In genomic region chr1:151047925-151048644, GRCh38 we compare ENCODE assay signal across 8 cellular contexts. TPM values are rescaled to one million over a fixed set of nuclear protein-coding genes. Genes with fewer than 3 reads are reported as not detected.
A peak's percentile ranks its signal among the peaks of the same experiment; 100 is the strongest.
DNase-seq lines count a peak whose midpoint lies in the region; ATAC-seq and TF ChIP-seq lines count a peak whose summit lies in the region.

No MANE protein-coding gene starts in this region.

- no peak; the same call in 1 of the 2 replicates for TF ChIP-seq RAD21 in SK-N-SH (IDR thresholded peaks at IDR 0.05; ENCODE audit: low read length)

- no peaks in the 10 kb centered on the region for H4K20me1 ChIP-seq in SK-N-SH (ENCODE audit: insufficient read depth)

- ATAC-seq in GM21619 (IDR thresholded peaks at IDR 0.05; ENCODE audit: unreplicated experiment): peak; percentile 60

- WGBS in SK-N-SH (ENCODE audit: low lambda C conversion rate): 3% methylated on average over 22 of the region's 48 CpGs

- peak overlapping the region; percentile 95 for H3K4me2 ChIP-seq in SK-N-SH

- peak overlapping the region; percentile 75 for H3K9ac ChIP-seq in SK-N-SH

- intact Hi-C loops in ascending aorta (cut with DNase I) (no loop called here), left ventricle myocardium inferior (cut with micrococcal nuclease) (no loop called here)

- no peaks in the 10 kb centered on the region for H3K27me3 ChIP-seq in SK-N-SH (ENCODE audit: insufficient read depth)
- H3K27me3 ChIP-seq in ascending aorta: no peaks in the 10 kb centered on the region
- H3K27me3 ChIP-seq in left ventricle myocardium inferior (ENCODE audit: low read depth): no peaks in the 10 kb centered on the region

- H3K4me3 ChIP-seq in SK-N-SH (ENCODE audit: low read depth in 2 of 2, low read length in 1 of 2) (peak overlapping the region; percentile 73 to 77), ascending aorta (peak overlapping the region; percentile 77 to 79), left ventricle myocardium inferior (peak overlapping the region; percentile 96)

- no peak for TF ChIP-seq EP300 in SK-N-SH (IDR thresholded peaks at IDR 0.05; ENCODE audit: borderline replicate concordance in 1 of 2, low read depth in 1 of 2, low read length in 1 of 2)

- CTCF ChIA-PET in SK-N-SH (lab: Yijun Ruan, JAX): interaction anchor here (0.6 to 4.4 kb wide), 17 partner anchors 9 to 792 kb away, joined by 3 to 67 read pairs (median 4); partner anchors contain the start of genes BNIPL, CDC42SE1, GABPB2 and MLLT11

- peak overlapping the region; percentile 98; the same call in 1 of the 2 replicates for H2AFZ ChIP-seq in SK-N-SH (ENCODE audit: low read depth)

- TF ChIP-seq CTCF in SK-N-SH (IDR thresholded peaks at IDR 0.05): peak; percentile 61
- peak; percentile 50 to 64 (median 54) for TF ChIP-seq CTCF in ascending aorta (IDR thresholded peaks at IDR 0.05)
- TF ChIP-seq CTCF in left ventricle myocardium inferior (IDR thresholded peaks at IDR 0.05; ENCODE audit: borderline replicate concordance): peak; percentile 69

- peaks cover 29% of the 10 kb centered on the region for H3F3A ChIP-seq in SK-N-SH (replicated peaks; ENCODE audit: insufficient read depth)

- H3K4me1 ChIP-seq in SK-N-SH (ENCODE audit: control insufficient read depth in 1 of 2, insufficient read depth in 2 of 2, low read depth in 1 of 2, low read length in 1 of 2) (peaks cover 0 to 12% of the 10 kb centered on the region in 2 experiments; a peak in 2 of 4 replicates), ascending aorta (no peaks in the 10 kb centered on the region), left ventricle myocardium inferior (peaks cover 51% of the 10 kb centered on the region)

- POLR2A ChIA-PET in SK-N-SH (lab: Yijun Ruan, JAX): interaction anchor here (1.1 to 3.5 kb wide), 4 partner anchors 11 to 49 kb away, joined by 3 to 24 read pairs (median 6); partner anchors contain the start of genes CDC42SE1, MINDY1 and MLLT11

- no peaks in the 10 kb centered on the region for H3K9me2 ChIP-seq in SK-N-SH

- H3K27ac ChIP-seq in SK-N-SH (ENCODE audit: low read depth in 2 of 2, low read length in 1 of 2) (peak overlapping the region; percentile 70 to 95), ascending aorta (peak overlapping the region; percentile 76 to 88), left ventricle myocardium inferior (replicated peaks) (peak overlapping the region; percentile 94)

- H3K36me3 ChIP-seq in SK-N-SH (replicated peaks in 1 of 2; ENCODE audit: control insufficient read depth in 1 of 2, insufficient read depth in 2 of 2, low read length in 1 of 2) (peaks cover 20 to 29% of the 10 kb centered on the region in 2 experiments), ascending aorta (peaks cover 15 to 16% of the 10 kb centered on the region in 2 donors), left ventricle myocardium inferior (peaks cover 18% of the 10 kb centered on the region)

- no peaks in the 10 kb centered on the region for H3K9me3 ChIP-seq in SK-N-SH
- no peaks in the 10 kb centered on the region for H3K9me3 ChIP-seq in ascending aorta
- no peaks in the 10 kb centered on the region for H3K9me3 ChIP-seq in left ventricle myocardium inferior (replicated peaks)

- H3K79me2 ChIP-seq in SK-N-SH (ENCODE audit: insufficient read depth): peaks cover 15% of the 10 kb centered on the region; the same call in 1 of the 2 replicates

- DNase-seq in DMS 273 (lab: John Stamatoyannopoulos, UW; ENCODE audit: unreplicated experiment): peak; percentile 100
- DNase-seq in M059J (ENCODE audit: low read depth): peak; percentile 78
- peak; percentile 79 for DNase-seq in SK-N-SH
- peak in 1 of 2 donors; percentile 85 for DNase-seq in ascending aorta (ENCODE audit: low spot score in 2 of 2)
- peak; percentile 63 for DNase-seq in left ventricle myocardium inferior
- peak; percentile 70 for DNase-seq in pons (ENCODE audit: low spot score)
- DNase-seq in OCI-M2 (lab: John Stamatoyannopoulos, UW; ENCODE audit: unreplicated experiment): no peak

TF ChIP-seq in SK-N-SH, 30 proteins besides CTCF, POLR2A, EP300 and RAD21 (continues in another document):
- TF ChIP-seq TCF12 (IDR thresholded peaks at IDR 0.05) (no peak), ELF1 (IDR thresholded peaks at IDR 0.05) (peak; percentile 9; the same call in 1 of the 2 replicates), TAF1 (IDR thresholded peaks at IDR 0.05; ENCODE audit: borderline replicate concordance, low read depth, low read length) (peak; percentile 9; the same call in 1 of the 2 replicates), RXRA (IDR thresholded peaks at IDR 0.05; ENCODE audit: borderline replicate concordance, low read depth) (no peak), TEAD4 (IDR thresholded peaks at IDR 0.05; ENCODE audit: borderline replicate concordance, insufficient read depth) (no peak), CHD2 (IDR thresholded peaks at IDR 0.05; ENCODE audit: low read length, partially characterized antibody) (no peak), NFIC (IDR thresholded peaks at IDR 0.05; ENCODE audit: borderline replicate concordance) (no peak), MAX (IDR thresholded peaks at IDR 0.05; ENCODE audit: low read depth) (peak; percentile 78), FOSL2 (IDR thresholded peaks at IDR 0.05; ENCODE audit: borderline replicate concordance, low read depth) (no peak), YY1 (IDR thresholded peaks at IDR 0.05; ENCODE audit: low read depth) (peak; percentile 87), MXI1 (IDR thresholded peaks at IDR 0.05; ENCODE audit: low read depth, low read length) (peak; percentile 60; the same call in 1 of the 2 replicates), FOXJ3 (CRISPR knock-in tag; IDR thresholded peaks at IDR 0.05) (no peak), SIN3A (IDR thresholded peaks at IDR 0.05; ENCODE audit: borderline replicate concordance, low read depth, low read length) (peak; percentile 20; the same call in 1 of the 2 replicates), EZH2phosphoT487 (IDR thresholded peaks at IDR 0.05; ENCODE audit: borderline replicate concordance, low read depth) (no peak), ZBTB33 (IDR thresholded peaks at IDR 0.05; ENCODE audit: borderline replicate concordance, low read depth) (no peak), USF2 (IDR thresholded peaks at IDR 0.05; ENCODE audit: borderline replicate concordance, low read depth, low read length) (no peak; the same call in 1 of the 2 replicates)

RNA-seq across cellular contexts. Expression of gene C1orf56, which starts 0.5 kb away (rescaled TPM):
- 2.3 and 3.6 TPM in 2 replicates for total RNA-seq in M059J (2014; rRNA removed; shearing (Covaris generic))
- 3.0 and 5.5 TPM in 2 replicates for polyA plus RNA-seq in SK-N-SH (2012; rRNA removed)
- polyA plus RNA-seq in SK-N-SH (2012; cell fraction: cytosol; rRNA removed): 2.7 and 4.0 TPM in 2 replicates
- 3.7 and 4.0 TPM in 2 replicates for polyA plus RNA-seq in SK-N-SH (2012; cell fraction: nucleus; rRNA removed)
- total RNA-seq in ascending aorta (11.4 TPM), left ventricle myocardium inferior (7.1 TPM)

RNA-seq across cellular contexts. Expression of gene CDC42SE1, which starts 11.3 kb away (rescaled TPM):
- total RNA-seq in M059J (2014; rRNA removed; shearing (Covaris generic)): 56.2 and 65.4 TPM in 2 replicates
- 47.8 and 65.6 TPM in 2 replicates for polyA plus RNA-seq in SK-N-SH (2012; rRNA removed)
- 40.3 and 44.2 TPM in 2 replicates for polyA plus RNA-seq in SK-N-SH (2012; cell fraction: cytosol; rRNA removed)
- polyA plus RNA-seq in SK-N-SH (2012; cell fraction: nucleus; rRNA removed): 150 and 180 TPM in 2 replicates
- total RNA-seq in ascending aorta (42.4 TPM), left ventricle myocardium inferior (24.8 TPM)

RNA-seq across cellular contexts. Expression of gene BNIPL, which starts 11.7 kb away (rescaled TPM):
- 0.10 and 0.17 TPM in 2 replicates for total RNA-seq in M059J (2014; rRNA removed; shearing (Covaris generic))
- polyA plus RNA-seq in SK-N-SH (2012; rRNA removed): 0.12 and 0.16 TPM in 2 replicates
- 0.08 and 0.10 TPM in 2 replicates for polyA plus RNA-seq in SK-N-SH (2012; cell fraction: cytosol; rRNA removed)
- 1.7 and 1.8 TPM in 2 replicates for polyA plus RNA-seq in SK-N-SH (2012; cell fraction: nucleus; rRNA removed)
- not detected for total RNA-seq in ascending aorta
- total RNA-seq in left ventricle myocardium inferior: 0.47 TPM

RNA-seq across cellular contexts. Expression of gene MLLT11, which starts 12.1 kb away (rescaled TPM):
- total RNA-seq in M059J (2014; rRNA removed; shearing (Covaris generic)): 43.2 and 46.5 TPM in 2 replicates
- 26.7 and 33.8 TPM in 2 replicates for polyA plus RNA-seq in SK-N-SH (2012; rRNA removed)
- polyA plus RNA-seq in SK-N-SH (2012; cell fraction: cytosol; rRNA removed): 39.0 and 44.0 TPM in 2 replicates
- polyA plus RNA-seq in SK-N-SH (2012; cell fraction: nucleus; rRNA removed): 15.6 and 19.4 TPM in 2 replicates
- 3.6 TPM for total RNA-seq in ascending aorta
- total RNA-seq in left ventricle myocardium inferior: 34.1 TPM

RNA-seq across cellular contexts. Expression of gene GABPB2, which starts 22.5 kb away (rescaled TPM):
- 6.2 and 11.4 TPM in 2 replicates for total RNA-seq in M059J (2014; rRNA removed; shearing (Covaris generic))
- polyA plus RNA-seq in SK-N-SH (2012; rRNA removed): 2.4 and 3.9 TPM in 2 replicates
- 2.3 and 2.6 TPM in 2 replicates for polyA plus RNA-seq in SK-N-SH (2012; cell fraction: cytosol; rRNA removed)
- 4.2 and 6.1 TPM in 2 replicates for polyA plus RNA-seq in SK-N-SH (2012; cell fraction: nucleus; rRNA removed)
- total RNA-seq in ascending aorta (3.7 TPM), left ventricle myocardium inferior (12.2 TPM)
